ENCODE assay signal across 1 cellular context in genomic region chr5:115625579-115626443, GRCh38.
A peak's percentile ranks its signal among the peaks of the same experiment; 100 is the strongest.
TF ChIP-seq lines count a peak whose summit lies in the region.

Gene TMED7 (minus strand): TSS chr5:115626036. CDS start chr5:115625792, 244 bp downstream.

TF ChIP-seq in HEK293, 187 proteins besides CTCF, POLR2A, EP300 and RAD21 (continued from another document and continues in another):
- TF ChIP-seq ZFP41 (tag by site-specific recombination; IDR thresholded peaks at IDR 0.05; ENCODE audit: borderline replicate concordance) (no peak), ZNF114 (tag by site-specific recombination; IDR thresholded peaks at IDR 0.05) (no peak), HOXC10 (CRISPR knock-in tag; IDR thresholded peaks at IDR 0.05) (no peak), ZNF48 (tag by site-specific recombination; IDR thresholded peaks at IDR 0.05) (no peak), SETDB1 (IDR thresholded peaks at IDR 0.05; ENCODE audit: insufficient read length, low read length) (no peak), PRDM4 (tag by site-specific recombination; IDR thresholded peaks at IDR 0.05) (0 out of 2 replicates have a peak, but pooled peaks have one; percentile 9), ZNF398 (tag by site-specific recombination; IDR thresholded peaks at IDR 0.05) (peak; percentile 81), ZNF391 (tag by site-specific recombination; IDR thresholded peaks at IDR 0.05; ENCODE audit: borderline replicate concordance, low read depth) (0 out of 2 replicates have a peak, but pooled peaks have one; percentile 16), ZNF629 (tag by site-specific recombination; IDR thresholded peaks at IDR 0.05) (peak; percentile 79), ZXDB (tag by site-specific recombination; IDR thresholded peaks at IDR 0.05) (peak; percentile 86), ZNF138 (tag by site-specific recombination; IDR thresholded peaks at IDR 0.05; ENCODE audit: borderline replicate concordance) (no peak), ZNF791 (tag by site-specific recombination; IDR thresholded peaks at IDR 0.05) (no peak), ZBTB17 (tag by site-specific recombination; IDR thresholded peaks at IDR 0.05) (peak; percentile 91), ZNF132 (tag by site-specific recombination; IDR thresholded peaks at IDR 0.05; ENCODE audit: borderline replicate concordance) (no peak), ZNF549 (tag by site-specific recombination; IDR thresholded peaks at IDR 0.05) (no peak), ZNF202 (tag by site-specific recombination; IDR thresholded peaks at IDR 0.05; ENCODE audit: borderline replicate concordance) (no peak), ZNF2 (tag by site-specific recombination; IDR thresholded peaks at IDR 0.05) (0 out of 2 replicates have a peak, but pooled peaks have one; percentile 24), ZNF843 (tag by site-specific recombination; IDR thresholded peaks at IDR 0.05) (no peak), ZIC2 (tag by site-specific recombination; IDR thresholded peaks at IDR 0.05) (peak; percentile 32; the same call in 1 of the 2 replicates), OVOL3 (tag by site-specific recombination; IDR thresholded peaks at IDR 0.05) (no peak), ZNF701 (tag by site-specific recombination; IDR thresholded peaks at IDR 0.05) (no peak), ZEB2 (tag by site-specific recombination; IDR thresholded peaks at IDR 0.05) (peak; percentile 90; the same call in 1 of the 2 replicates), PRDM10 (tag by site-specific recombination; IDR thresholded peaks at IDR 0.05) (peak; percentile 81), ZNF660 (tag by site-specific recombination; IDR thresholded peaks at IDR 0.05) (peak; percentile 73), KLF10 (tag by site-specific recombination; IDR thresholded peaks at IDR 0.05) (0 out of 2 replicates have a peak, but pooled peaks have one; percentile 39), ZNF513 (tag by site-specific recombination; IDR thresholded peaks at IDR 0.05) (no peak), ZNF610 (tag by site-specific recombination; IDR thresholded peaks at IDR 0.05; ENCODE audit: borderline replicate concordance) (peak; percentile 34; the same call in 1 of the 2 replicates), SALL2 (tag by site-specific recombination; IDR thresholded peaks at IDR 0.05; ENCODE audit: borderline replicate concordance) (no peak), ZNF544 (tag by site-specific recombination; IDR thresholded peaks at IDR 0.05) (no peak), ZNF423 (tag by site-specific recombination; IDR thresholded peaks at IDR 0.05) (no peak; the same call in 1 of the 2 replicates), ZNF654 (tag by site-specific recombination; IDR thresholded peaks at IDR 0.05; ENCODE audit: low read depth) (no peak), ZFP37 (tag by site-specific recombination; IDR thresholded peaks at IDR 0.05) (no peak), GLIS1 (tag by site-specific recombination; IDR thresholded peaks at IDR 0.05) (peak; percentile 82), PRDM6 (tag by site-specific recombination; IDR thresholded peaks at IDR 0.05) (no peak), ZBTB10 (tag by site-specific recombination; IDR thresholded peaks at IDR 0.05) (peak; percentile 86), GLIS2 (tag by site-specific recombination; IDR thresholded peaks at IDR 0.05) (peak; percentile 90), ZBTB48 (tag by site-specific recombination; IDR thresholded peaks at IDR 0.05) (no peak; the same call in 1 of the 2 replicates), EGR2 (tag by site-specific recombination; IDR thresholded peaks at IDR 0.05; ENCODE audit: low read depth) (peak; percentile 89), KLF17 (tag by site-specific recombination; IDR thresholded peaks at IDR 0.05) (0 out of 2 replicates have a peak, but pooled peaks have one; percentile 20), BCL11B (tag by site-specific recombination; IDR thresholded peaks at IDR 0.05; ENCODE audit: low read depth) (no peak), ZFP3 (tag by site-specific recombination; IDR thresholded peaks at IDR 0.05; ENCODE audit: low read depth) (no peak), ZFP69B (tag by site-specific recombination; IDR thresholded peaks at IDR 0.05) (no peak; the same call in 1 of the 2 replicates), SCRT1 (tag by site-specific recombination; IDR thresholded peaks at IDR 0.05; ENCODE audit: borderline replicate concordance) (peak; percentile 70; the same call in 1 of the 2 replicates)
